8 cellular contexts compared by ENCODE assay signal in the genomic region with DNA sequence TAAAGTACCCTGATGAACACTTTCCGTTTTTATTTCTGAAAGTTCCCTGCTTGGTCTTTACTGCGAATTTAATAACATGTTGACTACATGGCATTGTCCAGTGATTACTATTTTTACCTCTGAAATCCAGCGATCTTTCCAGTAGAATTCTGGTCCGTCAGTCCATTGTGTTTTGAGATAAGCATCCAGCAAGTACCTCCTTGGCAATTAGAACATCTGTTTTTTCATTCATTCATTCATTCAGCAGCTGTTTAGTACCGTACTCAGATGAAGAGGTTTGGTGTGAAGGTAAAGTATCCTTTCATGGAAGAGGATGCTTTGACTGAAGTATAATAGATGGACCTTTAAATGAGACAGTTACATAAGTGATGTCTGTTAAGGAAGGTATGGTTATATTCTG. TPM values are rescaled to one million over a fixed set of nuclear protein-coding genes. Genes with fewer than 3 reads are reported as not detected.
DNase-seq lines count a peak whose midpoint lies in the region; ATAC-seq and TF ChIP-seq lines count a peak whose summit lies in the region.

No MANE protein-coding gene starts in this region.

- no peak for ATAC-seq in HG03039 (IDR thresholded peaks at IDR 0.05; ENCODE audit: unreplicated experiment)

- TF ChIP-seq CTCF in AG04450 (IDR thresholded peaks at IDR 0.05; ENCODE audit: low read depth, low read length), result no peak
- no peak for TF ChIP-seq CTCF in cardiac fibroblast (IDR thresholded peaks at IDR 0.05; ENCODE audit: low read depth, low read length)
- no peak for TF ChIP-seq CTCF in GM10248 (IDR thresholded peaks at IDR 0.05; ENCODE audit: control extremely low read depth, extremely low read depth, low read depth, missing control alignments)

- H3K27me3 ChIP-seq in AG04450 (ENCODE audit: control insufficient read depth, insufficient read depth, low read length) (peaks cover 8% of the 10 kb centered on the region), muscle layer of duodenum (ENCODE audit: low read depth, low read length) (no peaks in the 10 kb centered on the region)

- H3K27ac ChIP-seq in AG04450 (ENCODE audit: low read depth, low read length) (no peak overlapping the region), muscle layer of duodenum (ENCODE audit: low read length) (peak overlapping the region; percentile 65)

- POLR2A ChIA-PET in AG04450 (lab: Yijun Ruan, JAX), result no interaction called here
- POLR2A ChIA-PET in GM10248 (lab: Yijun Ruan, JAX), result no interaction called here

- CTCF ChIA-PET in AG04450 (lab: Charles Lee), result interaction anchor here (1.0 to 3.5 kb wide), 3 partner anchors 59 to 349 kb away, joined by 3 to 18 read pairs (median 7); no protein-coding TSS in a partner anchor
- CTCF ChIA-PET in GM10248 (lab: Yijun Ruan, JAX), result interaction anchor here (1.6 kb wide), 1 partner anchor 18 kb away, joined by 4 read pairs; no protein-coding TSS in a partner anchor

- peaks cover 8 to 16% of the 10 kb centered on the region in 2 donors for H3K4me1 ChIP-seq in muscle layer of duodenum (ENCODE audit: control insufficient read depth in 1 of 2, insufficient read depth in 2 of 2, low read length in 2 of 2)

- H3K4me3 ChIP-seq in AG04450 (ENCODE audit: low read depth, low read length) (peak overlapping the region; percentile 80), cardiac fibroblast (replicated peaks in 1 of 2; ENCODE audit: low read depth in 2 of 2, low read length in 2 of 2) (peak overlapping the region; percentile 75 to 79), muscle layer of duodenum (ENCODE audit: low read depth in 1 of 2, low read length in 2 of 2) (peak overlapping the region; percentile 72 to 78)
- H3K4me3 ChIP-seq in Jurkat, Clone E6-1 (ENCODE audit: low read length), result peak overlapping the region; percentile 76

- DNase-seq in AG04450 (ENCODE audit: low read depth, low spot score) (no peak), cardiac fibroblast (ENCODE audit: low read depth in 2 of 2) (no peak), T1000 (lab: John Stamatoyannopoulos, UW) (no peak), GM10248 (ENCODE audit: extremely low spot score) (no peak), activated gamma-delta T cell (lab: John Stamatoyannopoulos, UW) (no peak)
- no peak for DNase-seq in Jurkat, Clone E6-1 (ENCODE audit: low read depth, low spot score)

- no peaks in the 10 kb centered on the region for H3K36me3 ChIP-seq in muscle layer of duodenum (ENCODE audit: control insufficient read depth in 1 of 2, insufficient read depth in 2 of 2, low read length in 2 of 2)

- H3K9me3 ChIP-seq in AG04450 (ENCODE audit: control insufficient read depth, insufficient read depth, low read length) (no peaks in the 10 kb centered on the region; the same call in 1 of the 2 replicates), muscle layer of duodenum (ENCODE audit: control insufficient read depth in 1 of 2, low read length in 2 of 2) (no peaks in the 10 kb centered on the region)

RNA-seq across cellular contexts. Expression of a gene that starts 1.1 kb away (rescaled TPM):
- polyA plus RNA-seq in AG04450 (2011; rRNA removed), result 58.7 and 75.6 TPM in 2 replicates
- 28.2 and 46.3 TPM in 2 replicates for polyA minus RNA-seq in AG04450 (2011; rRNA and poly(A)+ RNA removed)
- polyA plus RNA-seq in Jurkat, Clone E6-1 (2012; ENCODE audit: insufficient read depth, insufficient read length), result 66.5 TPM

RNA-seq across cellular contexts. Expression of a gene that starts 33.1 kb away (rescaled TPM):
- polyA plus RNA-seq in AG04450 (2011; rRNA removed), result not detected in 2 replicates
- not detected in 2 replicates for polyA minus RNA-seq in AG04450 (2011; rRNA and poly(A)+ RNA removed)
- polyA plus RNA-seq in Jurkat, Clone E6-1 (2012; ENCODE audit: insufficient read depth, insufficient read length), result not detected
